Comparison of ENCODE assay signal across 8 cellular contexts in genomic region chr10:97640868-97641811, GRCh38. TPM values are rescaled to one million over a fixed set of nuclear protein-coding genes. Genes with fewer than 3 reads are reported as not detected.
DNase-seq lines count a peak whose midpoint lies in the region; ATAC-seq and TF ChIP-seq lines count a peak whose summit lies in the region.

No MANE protein-coding gene starts in this region.

- H3K4me3 Mint-ChIP-seq in activated naive CD8-positive, alpha-beta T cell treated with anti-CD3 and anti-CD28 coated beads, Interleukin-2, amount 50 U/mL, for 24 hours, result peak overlapping the region; percentile 94

- DNase-seq in GM13977 (ENCODE audit: low spot score), result peak; percentile 46
- DNase-seq in NOMO-1 (lab: John Stamatoyannopoulos, UW; ENCODE audit: unreplicated experiment in 2 of 2), result peak; percentile 43 to 74
- DNase-seq in activated naive CD8-positive, alpha-beta T cell treated with anti-CD3 and anti-CD28 coated beads, Interleukin-2, amount 50 U/mL, for 24 hours, result peak; percentile 30
- peak; percentile 28 to 68 (median 61) for DNase-seq in right cardiac atrium
- no peak for DNase-seq in NCI-H524 treated with DMSO at 0.1 percent for 48 hours (lab: John Stamatoyannopoulos, UW)
- no peak for DNase-seq in NCI-H345 (lab: John Stamatoyannopoulos, UW)

- peak overlapping the region; percentile 45 for H3K9ac ChIP-seq in rectal smooth muscle tissue (ENCODE audit: low read length)

- peaks cover 2% of the 10 kb centered on the region for H3K27me3 Mint-ChIP-seq in activated naive CD8-positive, alpha-beta T cell treated with anti-CD3 and anti-CD28 coated beads, Interleukin-2, amount 50 U/mL, for 24 hours

- no peak for TF ChIP-seq CTCF in GM13977 (IDR thresholded peaks at IDR 0.05; ENCODE audit: extremely low read depth, insufficient read depth, missing control alignments)

- H3K9me3 Mint-ChIP-seq in activated naive CD8-positive, alpha-beta T cell treated with anti-CD3 and anti-CD28 coated beads, Interleukin-2, amount 50 U/mL, for 24 hours, result peaks cover 4% of the 10 kb centered on the region

- H3K27ac Mint-ChIP-seq in activated naive CD8-positive, alpha-beta T cell treated with anti-CD3 and anti-CD28 coated beads, Interleukin-2, amount 50 U/mL, for 24 hours, result peak overlapping the region; percentile 80

- H3K36me3 Mint-ChIP-seq in activated naive CD8-positive, alpha-beta T cell treated with anti-CD3 and anti-CD28 coated beads, Interleukin-2, amount 50 U/mL, for 24 hours (ENCODE audit: low read depth), result peaks cover 15% of the 10 kb centered on the region

- ATAC-seq in HG02588 (IDR thresholded peaks at IDR 0.05; ENCODE audit: unreplicated experiment), result peak; percentile 30
- ATAC-seq in activated naive CD8-positive, alpha-beta T cell treated with anti-CD3 and anti-CD28 coated beads, Interleukin-2, amount 50 U/mL, for 24 hours, result no peak
- peak; percentile 52 to 56 for ATAC-seq in right cardiac atrium

- H3K9me3 ChIP-seq in right cardiac atrium (ENCODE audit: control insufficient read depth, low read length), result no peaks in the 10 kb centered on the region

- peak overlapping the region; percentile 76 for H3K4me3 ChIP-seq in right cardiac atrium (ENCODE audit: low read length)
- H3K4me3 ChIP-seq in rectal smooth muscle tissue (ENCODE audit: low read length), result peak overlapping the region; percentile 73

- 1% methylated on average over 67 of the region's 67 CpGs for WGBS in right cardiac atrium

- peak overlapping the region; percentile 74 for H3K27ac ChIP-seq in right cardiac atrium (ENCODE audit: low read length)
- peak overlapping the region; percentile 78 for H3K27ac ChIP-seq in rectal smooth muscle tissue (ENCODE audit: low read depth, low read length)

- H3K4me1 Mint-ChIP-seq in activated naive CD8-positive, alpha-beta T cell treated with anti-CD3 and anti-CD28 coated beads, Interleukin-2, amount 50 U/mL, for 24 hours, result peaks cover 26% of the 10 kb centered on the region

- H3K36me3 ChIP-seq in rectal smooth muscle tissue (ENCODE audit: control insufficient read depth, insufficient read depth, low read length), result no peaks in the 10 kb centered on the region

- H3K27me3 ChIP-seq in right cardiac atrium (ENCODE audit: control insufficient read depth, insufficient read depth) (no peaks in the 10 kb centered on the region), rectal smooth muscle tissue (ENCODE audit: control insufficient read depth, insufficient read depth, low read length) (no peaks in the 10 kb centered on the region)

- H3K4me1 ChIP-seq in right cardiac atrium (ENCODE audit: control insufficient read depth, insufficient read depth, low read length) (no peaks in the 10 kb centered on the region), rectal smooth muscle tissue (ENCODE audit: control insufficient read depth, insufficient read depth, low read length) (peaks cover 6% of the 10 kb centered on the region)

- intact Hi-C loops in right cardiac atrium (cut with DNase I), result no loop called here

- in situ Hi-C loops in GM13977 (cut with MboI; ENCODE audit: low pct_unique_long_range_greater_than_20kb, low sequenced_read_pairs, unreplicated experiment), result no loop called here

RNA-seq across cellular contexts. Expression of gene PI4K2A, which starts 0.7 kb away (rescaled TPM):
- total RNA-seq in right cardiac atrium, result 10 to 100 TPM; 11.7 to 14.7 (median 12.5) TPM
- polyA plus RNA-seq in right cardiac atrium, result 9.3 TPM

RNA-seq across cellular contexts. Expression of gene MORN4, which starts 7.8 kb away (rescaled TPM):
- 10 to 100 TPM; 10.1 to 11.7 (median 11.0) TPM for total RNA-seq in right cardiac atrium
- polyA plus RNA-seq in right cardiac atrium, result 23.3 TPM

RNA-seq across cellular contexts. Expression of gene AVPI1, which starts 45.9 kb away (rescaled TPM):
- 10 to 100 TPM; 12.2 to 23.1 (median 15.7) TPM for total RNA-seq in right cardiac atrium
- polyA plus RNA-seq in right cardiac atrium, result 15.4 TPM

RNA-seq across cellular contexts. Expression of gene C10orf62, which starts 51.6 kb away (rescaled TPM):
- total RNA-seq in right cardiac atrium, result under 1 TPM in 3 of 4 donors, not detected in 1; 0.25 to 0.76 (median 0.31) TPM
- 0.20 TPM for polyA plus RNA-seq in right cardiac atrium

RNA-seq across cellular contexts. Expression of gene HOGA1, which starts 57.0 kb away (rescaled TPM):
- 10 to 100 TPM in 3 of 4 donors, 1 to 10 TPM in 1; 4.4 to 13.4 (median 11.7) TPM for total RNA-seq in right cardiac atrium
- 15.0 TPM for polyA plus RNA-seq in right cardiac atrium

Comparison
In these comparisons a context has a peak if more than half of its experiments do, and no peak if none do; other contexts are left out.
1. DNase-seq: peak in GM13977 (single experiment), NOMO-1 (2 of 2), activated naive CD8-positive, alpha-beta T cell treated with anti-CD3 and anti-CD28 coated beads, Interleukin-2, amount 50 U/mL, for 24 hours (single experiment) and right cardiac atrium (3 of 3); none in NCI-H524 treated with DMSO at 0.1 percent for 48 hours (single experiment) and NCI-H345 (single experiment).